ENCODE assay signal across 10 cellular contexts in the genomic region with DNA sequence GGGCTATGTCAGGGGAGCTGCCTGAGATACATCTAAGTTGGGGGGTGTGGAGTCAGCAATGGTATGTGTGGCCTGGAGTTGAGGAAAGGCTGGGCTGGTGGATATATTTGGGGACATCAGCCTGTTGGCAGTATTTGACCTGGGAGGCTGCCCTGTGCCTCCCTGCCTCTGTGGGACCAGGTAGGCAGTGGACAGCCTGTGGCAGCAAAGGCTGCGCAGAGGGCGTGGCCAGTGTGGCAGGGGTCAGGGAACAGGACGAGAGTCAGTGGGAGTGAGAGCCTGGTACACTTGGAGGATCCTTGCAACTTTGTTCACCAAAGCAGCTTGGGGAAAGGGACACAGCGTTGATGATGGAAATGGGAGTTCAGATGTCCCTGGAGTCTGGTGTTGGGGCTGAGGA. TPM values are rescaled to one million over a fixed set of nuclear protein-coding genes. Genes with fewer than 3 reads are reported as not detected.
A peak's percentile ranks its signal among the peaks of the same experiment; 100 is the strongest.
DNase-seq lines count a peak whose midpoint lies in the region; ATAC-seq and TF ChIP-seq lines count a peak whose summit lies in the region.
"Had no signal": no experiment of that assay in that cellular context is flagged by ENCODE, and none has a peak within 500 bp of the region (broad histone marks: within the 10 kb centered on the region; RNA-seq: fewer than 3 reads in every experiment).

No MANE protein-coding gene starts in this region.

- H3K27me3 ChIP-seq in Loucy (ENCODE audit: insufficient read depth, low read length, poor library complexity, severe bottlenecking) (no peaks in the 10 kb centered on the region), A673 (replicated peaks; ENCODE audit: insufficient read depth, low read depth, low read length, poor library complexity) (no peaks in the 10 kb centered on the region)

- no peak for DNase-seq in activated naive CD4-positive, alpha-beta T cell treated with anti-CD3 and anti-CD28 coated beads, Interleukin-2, amount 50 U/mL, for 72 hours (ENCODE audit: low spot score in 2 of 2)
- no peak for DNase-seq in immature natural killer cell
- DNase-seq in stimulated activated effector memory CD8-positive, alpha-beta T cell treated with anti-CD3 and anti-CD28 coated beads, Interleukin-12 subunit alpha, Interleukin-12 subunit beta, amount 100 ng/mL, for 72 hours (ENCODE audit: low spot score in 2 of 2), result no peak
- DNase-seq in GOT3 (lab: John Stamatoyannopoulos, UW), result no peak
- DNase-seq in A673 (ENCODE audit: low spot score), result no peak
- DNase-seq: NCI-H1105 had no signal

- H3K36me3 ChIP-seq in Loucy (ENCODE audit: insufficient read depth, low read length) (peaks cover 24% of the 10 kb centered on the region; the same call in 1 of the 2 replicates), A673 (ENCODE audit: insufficient read depth, low read length, poor library complexity, severe bottlenecking) (peaks cover 3% of the 10 kb centered on the region)

- H3K27me3 Mint-ChIP-seq in immature natural killer cell (ENCODE audit: low read depth in 3 of 3), result peaks cover 6 to 14% (median 10%) of the 10 kb centered on the region in 3 donors

- no peaks in the 10 kb centered on the region for H3K9me3 Mint-ChIP-seq in activated naive CD4-positive, alpha-beta T cell treated with anti-CD3 and anti-CD28 coated beads, Interleukin-2, amount 50 U/mL, for 72 hours
- H3K9me3 Mint-ChIP-seq in immature natural killer cell, result peaks cover 0 to 3% (median 0%) of the 10 kb centered on the region in 6 donors
- H3K9me3 Mint-ChIP-seq in stimulated activated effector memory CD8-positive, alpha-beta T cell treated with anti-CD3 and anti-CD28 coated beads, Interleukin-12 subunit alpha, Interleukin-12 subunit beta, amount 100 ng/mL, for 72 hours, result no peaks in the 10 kb centered on the region

- peaks cover 3% of the 10 kb centered on the region for H4K20me1 ChIP-seq in Loucy (ENCODE audit: insufficient read depth, low read length, poor library complexity, severe bottlenecking)

- H3K9me2 ChIP-seq in Loucy (replicated peaks; ENCODE audit: low read depth, low read length), result no peaks in the 10 kb centered on the region

- peaks cover 64% of the 10 kb centered on the region for H3K4me1 ChIP-seq in Loucy (ENCODE audit: insufficient read depth, low read length, poor library complexity, severe bottlenecking)
- peaks cover 3% of the 10 kb centered on the region for H3K4me1 ChIP-seq in A673 (ENCODE audit: insufficient read depth, low read length, poor library complexity, severe bottlenecking)

- no peaks in the 10 kb centered on the region; the same call in 1 of the 2 replicates for H3F3A ChIP-seq in Loucy (ENCODE audit: low read depth)

- ATAC-seq in activated naive CD4-positive, alpha-beta T cell treated with anti-CD3 and anti-CD28 coated beads, Interleukin-2, amount 50 U/mL, for 72 hours, result no peak
- ATAC-seq in stimulated activated effector memory CD8-positive, alpha-beta T cell treated with anti-CD3 and anti-CD28 coated beads, Interleukin-12 subunit alpha, Interleukin-12 subunit beta, amount 100 ng/mL, for 72 hours, result no peak
- ATAC-seq in HG03442 (IDR thresholded peaks at IDR 0.05; ENCODE audit: unreplicated experiment), result no peak
- no peak for ATAC-seq in GM18867 (IDR thresholded peaks at IDR 0.05; ENCODE audit: unreplicated experiment)
- ATAC-seq: HCT116 had no signal

- H3K79me2 ChIP-seq in Loucy (ENCODE audit: insufficient read depth, low read length), result peaks cover 66% of the 10 kb centered on the region

- no TSS peak for BruUV-seq in A673 (replicated peaks; lab: Mats Ljungman, UMichigan)

- H3K27ac Mint-ChIP-seq in activated naive CD4-positive, alpha-beta T cell treated with anti-CD3 and anti-CD28 coated beads, Interleukin-2, amount 50 U/mL, for 72 hours, result peak overlapping the region; percentile 86 to 90
- peak overlapping the region; percentile 93 to 98 (median 95) for H3K27ac Mint-ChIP-seq in immature natural killer cell
- H3K27ac Mint-ChIP-seq in stimulated activated effector memory CD8-positive, alpha-beta T cell treated with anti-CD3 and anti-CD28 coated beads, Interleukin-12 subunit alpha, Interleukin-12 subunit beta, amount 100 ng/mL, for 72 hours, result peak overlapping the region; percentile 91

- H3K4me2 ChIP-seq in Loucy (ENCODE audit: low read depth, low read length, poor library complexity, severe bottlenecking), result peak overlapping the region; percentile 84

- no peak overlapping the region for H3K27ac ChIP-seq in A673 (ENCODE audit: low read depth, low read length, poor library complexity, severe bottlenecking)

- peaks cover 15 to 38% of the 10 kb centered on the region in 2 donors for H3K36me3 Mint-ChIP-seq in activated naive CD4-positive, alpha-beta T cell treated with anti-CD3 and anti-CD28 coated beads, Interleukin-2, amount 50 U/mL, for 72 hours
- peaks cover 8 to 30% (median 24%) of the 10 kb centered on the region in 3 donors for H3K36me3 Mint-ChIP-seq in immature natural killer cell
- H3K36me3 Mint-ChIP-seq in stimulated activated effector memory CD8-positive, alpha-beta T cell treated with anti-CD3 and anti-CD28 coated beads, Interleukin-12 subunit alpha, Interleukin-12 subunit beta, amount 100 ng/mL, for 72 hours, result peaks cover 69% of the 10 kb centered on the region

- peak overlapping the region; percentile 77 for H3K9ac ChIP-seq in Loucy (ENCODE audit: low read depth, low read length, poor library complexity, severe bottlenecking)

- no peak overlapping the region for H2AFZ ChIP-seq in Loucy (ENCODE audit: low read length)

- intact Hi-C loops in A673 (cut with micrococcal nuclease; ENCODE audit: unreplicated experiment), result no loop called here

- peaks cover 76 to 80% of the 10 kb centered on the region in 2 donors for H3K4me1 Mint-ChIP-seq in immature natural killer cell
- H3K4me1 Mint-ChIP-seq in stimulated activated effector memory CD8-positive, alpha-beta T cell treated with anti-CD3 and anti-CD28 coated beads, Interleukin-12 subunit alpha, Interleukin-12 subunit beta, amount 100 ng/mL, for 72 hours, result peaks cover 81% of the 10 kb centered on the region

- no peak for TF ChIP-seq CTCF in Loucy (conservative IDR thresholded peaks at IDR 0.05; ENCODE audit: low read length)
- no peak for TF ChIP-seq CTCF in A673 (conservative IDR thresholded peaks at IDR 0.05; ENCODE audit: low read depth, low read length)

- H3K4me3 ChIP-seq in Loucy (ENCODE audit: low read length, poor library complexity, severe bottlenecking), result peak overlapping the region; percentile 67
- H3K4me3 ChIP-seq in A673 (ENCODE audit: low read depth, low read length, poor library complexity, severe bottlenecking), result no peak overlapping the region

- H3K4me3 Mint-ChIP-seq in immature natural killer cell, result peak overlapping the region; percentile 78 to 88 (median 83)
- H3K4me3 Mint-ChIP-seq in stimulated activated effector memory CD8-positive, alpha-beta T cell treated with anti-CD3 and anti-CD28 coated beads, Interleukin-12 subunit alpha, Interleukin-12 subunit beta, amount 100 ng/mL, for 72 hours, result peak overlapping the region; percentile 68

- POLR2A ChIA-PET in A673 (lab: Charles Lee; ENCODE audit: low non-redundant PET), result no interaction called here

- CTCF ChIA-PET in A673 (lab: Charles Lee), result no interaction called here

- H3K9me3 ChIP-seq in Loucy (ENCODE audit: insufficient read depth, low read depth, low read length), result no peaks in the 10 kb centered on the region
- no peaks in the 10 kb centered on the region for H3K9me3 ChIP-seq in A673 (ENCODE audit: low read depth, low read length, poor library complexity, severe bottlenecking)

RNA-seq across cellular contexts. Expression of a gene that starts 15.0 kb away (rescaled TPM):
- 10 to 100 TPM; 25.7 to 44.0 TPM for total RNA-seq in activated naive CD4-positive, alpha-beta T cell treated with anti-CD3 and anti-CD28 coated beads, Interleukin-2, amount 50 U/mL, for 72 hours
- 100 to 1,000 TPM; 101 to 155 (median 131) TPM for polyA plus RNA-seq in immature natural killer cell
- total RNA-seq in A673 (2021), result 21.4 and 23.0 TPM in 2 replicates

RNA-seq across cellular contexts. Expression of a gene that starts 20.8 kb away (rescaled TPM):
- total RNA-seq in activated naive CD4-positive, alpha-beta T cell treated with anti-CD3 and anti-CD28 coated beads, Interleukin-2, amount 50 U/mL, for 72 hours, result under 1 TPM; 0.16 to 0.54 TPM
- polyA plus RNA-seq in immature natural killer cell, result not detected
- 2.9 and 5.6 TPM in 2 replicates for total RNA-seq in A673 (2021)
